Comparison of ENCODE assay signal across 19 cellular contexts in genomic region chr13:44207476-44207875, GRCh38.
"Had no signal": no experiment of that assay in that cellular context is flagged by ENCODE, and none has a peak within 500 bp of the region (broad histone marks: within the 10 kb centered on the region; RNA-seq: fewer than 3 reads in every experiment).

No MANE protein-coding gene starts in this region.

- H3K27ac ChIP-seq: coronary artery, gastroesophageal sphincter, left ventricle myocardium inferior, lower lobe of right lung, pancreas, stomach, thoracic aorta, transverse colon had no signal

- H3K9me3 ChIP-seq: pancreas, thoracic aorta had no signal

- H3K27me3 ChIP-seq: gastroesophageal sphincter, pancreas, stomach, transverse colon had no signal

- H3K36me3 ChIP-seq: gastroesophageal sphincter, left ventricle myocardium inferior, lower lobe of right lung, pancreas, stomach, thoracic aorta, transverse colon had no signal

- DNase-seq: effector CD4-positive, alpha-beta T cell; endodermal cell; glutamatergic neuron; islet precursor cell; left ventricle myocardium inferior; lower lobe of right lung; mesendoderm; occipital lobe; pancreas; right cardiac atrium; small intestine; stimulated activated CD4-positive, alpha-beta T cell treated with anti-CD3 and anti-CD28 coated beads, Interleukin-12 subunit alpha, Interleukin-12 subunit beta, amount 100 ng/mL, for 4 hours; stimulated activated naive CD4-positive, alpha-beta T cell; stomach; substantia nigra; transverse colon had no signal

- H3K4me3 ChIP-seq: coronary artery, gastroesophageal sphincter, left ventricle myocardium inferior, lower lobe of right lung, pancreas, stomach, thoracic aorta, transverse colon had no signal

- ATAC-seq: gastroesophageal sphincter, lower lobe of right lung, pancreas, right cardiac atrium had no signal

- H3K4me1 ChIP-seq: left ventricle myocardium inferior, pancreas had no signal
